ENCODE assay signal across 23 cellular contexts in the genomic region with DNA sequence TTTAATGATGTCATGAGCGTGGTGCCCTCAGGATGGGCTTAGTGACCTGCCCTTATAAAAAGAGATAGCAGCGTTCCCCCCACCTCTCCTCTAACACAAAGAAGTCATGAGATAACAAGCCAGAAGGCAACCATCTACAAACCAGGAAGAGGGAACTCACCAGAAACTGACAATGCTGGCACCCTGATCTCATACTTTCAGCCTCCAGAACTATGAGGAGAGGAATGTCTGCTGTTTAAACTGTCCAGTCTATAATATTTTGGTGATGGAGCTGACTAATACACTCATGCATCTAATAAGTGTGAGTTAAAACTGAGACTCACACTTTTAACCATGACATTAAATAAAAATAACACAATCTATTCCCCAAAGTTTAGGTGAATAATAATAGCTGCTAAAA.
"Had no signal": no experiment of that assay in that cellular context is flagged by ENCODE, and none has a peak within 500 bp of the region (broad histone marks: within the 10 kb centered on the region; RNA-seq: fewer than 3 reads in every experiment).

No MANE protein-coding gene starts in this region.

- H3K4me3 ChIP-seq: colonic mucosa, esophagus muscularis mucosa, lower lobe of right lung, ovary, psoas muscle, suprapubic skin, transverse colon, vagina had no signal

- H3K9me3 ChIP-seq: colonic mucosa, ovary, psoas muscle, suprapubic skin, transverse colon, vagina had no signal

- H3K27ac Mint-ChIP-seq: natural killer cell; stimulated activated naive CD8-positive, alpha-beta T cell treated with anti-CD3 and anti-CD28 coated beads, Interleukin-15, amount 100 ng/mL, for 72 hours had no signal

- H3K4me1 Mint-ChIP-seq: natural killer cell; stimulated activated naive CD8-positive, alpha-beta T cell treated with anti-CD3 and anti-CD28 coated beads, Interleukin-15, amount 100 ng/mL, for 72 hours had no signal

- ATAC-seq: left ventricle myocardium superior; lower lobe of right lung; natural killer cell; psoas muscle; right cardiac atrium; stimulated activated naive CD8-positive, alpha-beta T cell treated with anti-CD3 and anti-CD28 coated beads, Interleukin-15, amount 100 ng/mL, for 72 hours had no signal

- H3K4me3 Mint-ChIP-seq: natural killer cell; stimulated activated naive CD8-positive, alpha-beta T cell treated with anti-CD3 and anti-CD28 coated beads, Interleukin-15, amount 100 ng/mL, for 72 hours had no signal

- H3K27me3 ChIP-seq: colonic mucosa, esophagus muscularis mucosa, ovary, suprapubic skin, transverse colon, vagina had no signal

- H3K36me3 ChIP-seq: colonic mucosa, esophagus muscularis mucosa, lower lobe of right lung, ovary, suprapubic skin, transverse colon, vagina had no signal

- H3K4me1 ChIP-seq: colonic mucosa, esophagus muscularis mucosa, lower lobe of right lung, psoas muscle, transverse colon had no signal

- H3K36me3 Mint-ChIP-seq: natural killer cell had no signal

- DNase-seq: colonic mucosa; dermis blood vessel endothelial cell; effector memory CD4-positive, alpha-beta T cell; foreskin melanocyte; kidney glomerular epithelial cell; left ventricle myocardium superior; lower lobe of right lung; natural killer cell; occipital lobe; ovary; psoas muscle; right cardiac atrium; small intestine; stimulated activated CD4-positive, alpha-beta T cell treated with anti-CD3 and anti-CD28 coated beads, Interleukin-12 subunit alpha, Interleukin-12 subunit beta, amount 100 ng/mL, for 4 hours; stimulated activated CD4-positive, alpha-beta T cell treated with anti-CD3 and anti-CD28 coated beads, Interleukin-1b, Interleukin-23, amount 100 ng/mL, for 48 hours; stimulated activated CD4-positive, alpha-beta T cell treated with anti-CD3 and anti-CD28 coated beads, Interleukin-4, amount 100 ng/mL, for 1 hour; stimulated activated CD8-positive, alpha-beta memory T cell treated with anti-CD3 and anti-CD28 coated beads, Interleukin-4, amount 100 ng/mL, for 48 hours; stimulated activated naive CD4-positive, alpha-beta T cell; stimulated activated naive CD8-positive, alpha-beta T cell treated with anti-CD3 and anti-CD28 coated beads, Interleukin-15, amount 100 ng/mL, for 72 hours; transverse colon had no signal

- H3K27me3 Mint-ChIP-seq: stimulated activated naive CD8-positive, alpha-beta T cell treated with anti-CD3 and anti-CD28 coated beads, Interleukin-15, amount 100 ng/mL, for 72 hours had no signal

- H3K27ac ChIP-seq: colonic mucosa, esophagus muscularis mucosa, lower lobe of right lung, ovary, psoas muscle, suprapubic skin, transverse colon, vagina had no signal
